17 cellular contexts compared by ENCODE assay signal in genomic region chr4:73706811-73707210, GRCh38. TPM values are rescaled to one million over a fixed set of nuclear protein-coding genes. Genes with fewer than 3 reads are reported as not detected.
DNase-seq lines count a peak whose midpoint lies in the region; ATAC-seq and TF ChIP-seq lines count a peak whose summit lies in the region.
"Had no signal": no experiment of that assay in that cellular context is flagged by ENCODE, and none has a peak within 500 bp of the region (broad histone marks: within the 10 kb centered on the region; RNA-seq: fewer than 3 reads in every experiment).

No MANE protein-coding gene starts in this region.

- no CpG with 5 or more reads among the region's 2 CpGs for WGBS in IMR-90 (ENCODE audit: extremely low coverage in 2 of 2, insufficient read length in 1 of 2), 2 experiments
- 93 to 99% (median 98%) methylated on average over 2 of the region's 2 CpGs for WGBS in adrenal gland, 4 donors

- peak overlapping the region; percentile 68; the same call in 1 of the 2 replicates for H3K18ac ChIP-seq in IMR-90 (ENCODE audit: low read depth, low read length)

- no peak overlapping the region for H3K9ac ChIP-seq in IMR-90 (ENCODE audit: low read depth, low read length)

- TF ChIP-seq CTCF in IMR-90 (conservative IDR thresholded peaks at IDR 0.05; ENCODE audit: low read depth, low read length) (no peak), adrenal gland (IDR thresholded peaks at IDR 0.05) (no peak)

- H3K4me1 ChIP-seq in ACC112 (ENCODE audit: control insufficient read depth, insufficient read depth, low read length, unreplicated experiment) (peaks cover 60% of the 10 kb centered on the region), IMR-90 (ENCODE audit: control insufficient read depth, insufficient read depth, low read length) (peaks cover 18% of the 10 kb centered on the region), adrenal gland (replicated peaks in 1 of 2) (peaks cover 15 to 27% of the 10 kb centered on the region in 2 donors)

- H4K5ac ChIP-seq in IMR-90 (ENCODE audit: low read depth, low read length) = no peak overlapping the region

- peak overlapping the region; percentile 53; the same call in 1 of the 2 replicates for H3K14ac ChIP-seq in IMR-90 (replicated peaks; ENCODE audit: low read depth, low read length)

- intact Hi-C loops in IMR-90 (cut with micrococcal nuclease) (loop anchor here (5.0 kb wide), 1 partner anchor 705 kb away; no protein-coding TSS in a partner anchor), adrenal gland (cut with DNase I) (no loop called here)

- H2BK5ac ChIP-seq in IMR-90 (ENCODE audit: low read depth, low read length, poor library complexity, severe bottlenecking) = peak overlapping the region; percentile 53

- H3K27ac ChIP-seq in ACC112 (ENCODE audit: low read depth, low read length) = peak overlapping the region; percentile 99
- no peak overlapping the region for H3K27ac ChIP-seq in IMR-90 (ENCODE audit: insufficient read depth, low read length)
- peak overlapping the region; percentile 97 for H3K27ac ChIP-seq in epithelial cell of prostate
- no peak overlapping the region for H3K27ac ChIP-seq in adrenal gland

- POLR2A ChIA-PET in IMR-90 (lab: Charles Lee; ENCODE audit: unreplicated experiment) = no interaction called here

- peak overlapping the region; percentile 78 for H2AK5ac ChIP-seq in IMR-90 (ENCODE audit: low read depth, low read length)

- H3K36me3 ChIP-seq in ACC112 (ENCODE audit: insufficient read depth, low read length) = no peaks in the 10 kb centered on the region
- H3K36me3 ChIP-seq in IMR-90 (ENCODE audit: control insufficient read depth, insufficient read depth, low read length) = no peaks in the 10 kb centered on the region
- no peaks in the 10 kb centered on the region for H3K36me3 ChIP-seq in adrenal gland (replicated peaks in 1 of 2)

- TF ChIP-seq RAD21 in IMR-90 (IDR thresholded peaks at IDR 0.05; ENCODE audit: low read length) = no peak

- peak overlapping the region in 1 of 2 experiments; percentile 27; a peak in 1 of 4 replicates for H4K8ac ChIP-seq in IMR-90 (ENCODE audit: low read depth in 2 of 2, low read length in 2 of 2)

- ATAC-seq in IMR-90 (ENCODE audit: low read depth) = no peak
- ATAC-seq: T-cell had no signal

- H3K79me2 ChIP-seq in ACC112 (ENCODE audit: control insufficient read depth, insufficient read depth, low read length, unreplicated experiment) = no peaks in the 10 kb centered on the region

- H2BK15ac ChIP-seq in IMR-90 (ENCODE audit: low read depth, low read length) = peak overlapping the region; percentile 88

- no peak overlapping the region; the same call in 1 of the 2 replicates for H2BK20ac ChIP-seq in IMR-90 (ENCODE audit: low read depth, low read length)

- H4K91ac ChIP-seq in IMR-90 (ENCODE audit: insufficient read depth, low read depth, low read length) = no peak overlapping the region; the same call in 1 of the 2 replicates

- H4K20me1 ChIP-seq in IMR-90 (ENCODE audit: insufficient read depth, low read length) = no peaks in the 10 kb centered on the region

- H3K56ac ChIP-seq in IMR-90 (ENCODE audit: extremely low read depth, insufficient read depth, low read length) = no peak overlapping the region

- dilution Hi-C loops in IMR-90 (cut with HindIII; ENCODE audit: low sequenced_read_pairs, unreplicated experiment) = no loop called here

- H2AFZ ChIP-seq in ACC112 (ENCODE audit: low read length, unreplicated experiment) (no peak overlapping the region), IMR-90 (replicated peaks; ENCODE audit: low read length, poor library complexity) (no peak overlapping the region)

- H3K9me1 ChIP-seq in IMR-90 (ENCODE audit: insufficient read depth, low read length) = peaks cover 7% of the 10 kb centered on the region

- TF ChIP-seq POLR2A in IMR-90 (IDR thresholded peaks at IDR 0.05; ENCODE audit: low read depth, low read length) (no peak), adrenal gland (IDR thresholded peaks at IDR 0.05) (no peak)

- DNase-seq in IMR-90 (no peak), RPMI7951 (ENCODE audit: low read depth) (peak; percentile 75), epithelial cell of prostate (ENCODE audit: low read depth, low spot score) (no peak), GM03348 (ENCODE audit: low spot score) (no peak), COR-L47 (lab: John Stamatoyannopoulos, UW) (no peak), adrenal gland (no peak), NCI-H524 treated with DMSO at 0.1 percent for 48 hours (lab: John Stamatoyannopoulos, UW) (no peak)
- DNase-seq: C1 segment of cervical spinal cord; Calu3; CD4-positive, alpha-beta memory T cell; DMS79 treated with DMSO at 0.1 percent for 48 hours; NCI-H2029; NCI-H446; NCI-H526 treated with DMSO at 0.1 percent for 48 hours; Right ventricle myocardium superior; T-cell had no signal

- H3K9me3 ChIP-seq in IMR-90 (ENCODE audit: control insufficient read depth, insufficient read depth, low read length) = no peaks in the 10 kb centered on the region
- no peaks in the 10 kb centered on the region for H3K9me3 ChIP-seq in adrenal gland (replicated peaks in 1 of 3)

- no peak overlapping the region for H3K4me2 ChIP-seq in IMR-90 (ENCODE audit: low read depth, low read length)

- peak overlapping the region; percentile 69; the same call in 1 of the 2 replicates for H3K4ac ChIP-seq in IMR-90 (ENCODE audit: low read depth, low read length)

- H3K79me1 ChIP-seq in IMR-90 (ENCODE audit: low read depth in 1 of 2, low read length in 2 of 2) = no peaks in the 10 kb centered on the region

- H3K27me3 ChIP-seq in ACC112 (ENCODE audit: insufficient read depth, low read length) (no peaks in the 10 kb centered on the region), IMR-90 (ENCODE audit: control insufficient read depth, insufficient read depth, low read length) (no peaks in the 10 kb centered on the region), adrenal gland (no peaks in the 10 kb centered on the region)

- no TSS peak for BruUV-seq in IMR-90 (replicated peaks; lab: Mats Ljungman, UMichigan)

- H3K4me3 ChIP-seq in ACC112 (ENCODE audit: low read depth, low read length) = no peak overlapping the region
- H3K4me3 ChIP-seq in IMR-90 (ENCODE audit: insufficient read depth, low read depth, low read length) = no peak overlapping the region
- no peak overlapping the region for H3K4me3 ChIP-seq in adrenal gland

- in situ Hi-C loops in IMR-90 (cut with MboI; ENCODE audit: low sequenced_read_pairs) = loop anchor here (25.0 kb wide), 1 partner anchor 930 kb away; no protein-coding TSS in a partner anchor

- peak overlapping the region; percentile 53; the same call in 1 of the 2 replicates for H3K23ac ChIP-seq in IMR-90 (ENCODE audit: low read depth, low read length)

- CTCF ChIA-PET in IMR-90 (lab: Yijun Ruan, JAX) = interaction anchor here (0.5 to 0.6 kb wide), 2 partner anchors 39 to 153 kb away, joined by 3 read pairs; no protein-coding TSS in a partner anchor

- H2BK120ac ChIP-seq in IMR-90 (ENCODE audit: low read depth, low read length) = peak overlapping the region; percentile 75

- no peak overlapping the region for H2AK9ac ChIP-seq in IMR-90 (replicated peaks; ENCODE audit: low read depth, low read length, poor library complexity)

TF ChIP-seq in IMR-90, 13 proteins besides CTCF, POLR2A, EP300 and RAD21:
- TF ChIP-seq BHLHE40 (IDR thresholded peaks at IDR 0.05; ENCODE audit: low read depth, low read length) = no peak
- TF ChIP-seq FOS (IDR thresholded peaks at IDR 0.05; ENCODE audit: low read depth, low read length) = no peak
- TF ChIP-seq CHD1 (IDR thresholded peaks at IDR 0.05; ENCODE audit: low read depth, low read length) = no peak
- no peak for TF ChIP-seq USF2 (IDR thresholded peaks at IDR 0.05; ENCODE audit: low read depth, low read length)
- TF ChIP-seq RCOR1 (IDR thresholded peaks at IDR 0.05; ENCODE audit: insufficient replicate concordance, low read length) = no peak
- no peak for TF ChIP-seq RFX5 (IDR thresholded peaks at IDR 0.05; ENCODE audit: low read depth, low read length)
- TF ChIP-seq MXI1 (IDR thresholded peaks at IDR 0.05; ENCODE audit: borderline replicate concordance, low read depth, low read length) = no peak
- TF ChIP-seq SMC3 (IDR thresholded peaks at IDR 0.05; ENCODE audit: low read depth, low read length) = no peak
- no peak for TF ChIP-seq CEBPB (IDR thresholded peaks at IDR 0.05; ENCODE audit: low read depth, low read length)
- TF ChIP-seq ELK1 (IDR thresholded peaks at IDR 0.05; ENCODE audit: borderline replicate concordance, low read depth, low read length) = no peak
- TF ChIP-seq NFE2L2 (IDR thresholded peaks at IDR 0.05; ENCODE audit: low read depth, low read length) = no peak
- no peak for TF ChIP-seq MAFK (IDR thresholded peaks at IDR 0.05; ENCODE audit: low read depth, low read length)

RNA-seq across cellular contexts. Expression of gene CXCL8, which starts 33.6 kb away (rescaled TPM):
- total RNA-seq in IMR-90 (2012; rRNA removed) (2.7 and 3.3 TPM in 2 replicates), adrenal gland (1 to 10 TPM in 7 of 8 donors, under 1 TPM in 1; 0.52 to 3.1 (median 1.6) TPM)
- polyA plus RNA-seq in IMR-90 (2012; rRNA removed) (2.2 and 3.0 TPM in 2 replicates), adrenal gland (1 to 10 TPM; 1.9 to 3.4 (median 2.1) TPM)
- 0.67 and 2.0 TPM in 2 replicates for polyA plus RNA-seq in IMR-90 (2012; cell fraction: cytosol; rRNA removed)
- polyA plus RNA-seq in IMR-90 (2012; cell fraction: nucleus; rRNA removed; ENCODE audit: low replicate concordance) = 0.67 and 14.4 TPM in 2 replicates
- 66.9 and 79.5 TPM in 2 replicates for total RNA-seq in RPMI7951 (2014; rRNA removed; shearing (Covaris generic))
- total RNA-seq: Right ventricle myocardium superior had no signal

Comparison
In these comparisons a context has a peak if more than half of its experiments do, and no peak if none do; other contexts are left out.
1. H3K27ac ChIP-seq: peak in ACC112 (single experiment) and epithelial cell of prostate (single experiment); none in IMR-90 (single experiment) and adrenal gland (0 of 5).
2. RNA of gene CXCL8, which starts 33.6 kb away (total RNA-seq): 66.9 to 79.5 TPM in RPMI7951; 2.7 to 3.3 TPM in IMR-90 and 0.52 to 3.1 TPM in adrenal gland; every median in the first group is over 10 times any median in the second.